ENCODE assay signal across 1 cellular context in genomic region chr7:84157171-84157570, GRCh38.
TF ChIP-seq lines count a peak whose summit lies in the region.

No MANE protein-coding gene starts in this region.

TF ChIP-seq in GM23338, 12 proteins besides CTCF, POLR2A, EP300 and RAD21:
- no peak for TF ChIP-seq ZNF462 (CRISPR knock-in tag; IDR thresholded peaks at IDR 0.05)
- TF ChIP-seq ETS1 (IDR thresholded peaks at IDR 0.05) = no peak
- no peak for TF ChIP-seq REST (IDR thresholded peaks at IDR 0.05; ENCODE audit: unreplicated experiment)
- TF ChIP-seq POLR2AphosphoS5 (IDR thresholded peaks at IDR 0.05; ENCODE audit: low read depth) = no peak
- TF ChIP-seq EZH2 (IDR thresholded peaks at IDR 0.05; ENCODE audit: low read depth, unreplicated experiment) = no peak
- no peak for TF ChIP-seq STAT1 (IDR thresholded peaks at IDR 0.05; ENCODE audit: unreplicated experiment)
- no peak for TF ChIP-seq CREB1 (CRISPR knock-in tag; IDR thresholded peaks at IDR 0.05; ENCODE audit: low read depth)
- no peak for TF ChIP-seq NANOG (IDR thresholded peaks at IDR 0.05; ENCODE audit: borderline replicate concordance)
- no peak for TF ChIP-seq JUNB (IDR thresholded peaks at IDR 0.05; ENCODE audit: unreplicated experiment)
- no peak for TF ChIP-seq EZH2phosphoT487 (IDR thresholded peaks at IDR 0.05; ENCODE audit: unreplicated experiment)
- no peak for TF ChIP-seq ZNF331 (CRISPR knock-in tag; IDR thresholded peaks at IDR 0.05; ENCODE audit: low read depth)
- TF ChIP-seq ZNF114 (CRISPR knock-in tag; IDR thresholded peaks at IDR 0.05) = no peak
TF ChIP-seq in GM23338: peak in this region for 0.
